Comparison of ENCODE assay signal across 28 cellular contexts in genomic region chr10:125442856-125443540, GRCh38.
"Had no signal": no experiment of that assay in that cellular context is flagged by ENCODE, and none has a peak within 500 bp of the region (broad histone marks: within the 10 kb centered on the region; RNA-seq: fewer than 3 reads in every experiment).

No MANE protein-coding gene starts in this region.

- ATAC-seq: esophagus mucosa; left cardiac atrium; left lung; naive thymus-derived CD4-positive, alpha-beta T cell; right lobe of liver had no signal

- H3K27me3 ChIP-seq: neural progenitor cell, ovary, right lobe of liver, tibial nerve, upper lobe of left lung had no signal

- H3K36me3 Mint-ChIP-seq: naive thymus-derived CD4-positive, alpha-beta T cell; neural progenitor cell had no signal

- H3K9ac ChIP-seq: neural progenitor cell had no signal

- H3K4me2 ChIP-seq: neural progenitor cell had no signal

- H3K27ac Mint-ChIP-seq: naive thymus-derived CD4-positive, alpha-beta T cell; nephron; neural progenitor cell had no signal

- DNase-seq: central memory CD4-positive, alpha-beta T cell; dorsolateral prefrontal cortex; effector CD4-positive, alpha-beta T cell; head of caudate nucleus; left cardiac atrium; left lung; mammary epithelial cell; mesendoderm; midbrain; naive thymus-derived CD4-positive, alpha-beta T cell; occipital lobe; ovary; psoas muscle; retina; right lobe of liver; small intestine; stimulated activated CD4-positive, alpha-beta T cell treated with anti-CD3 and anti-CD28 coated beads, Interleukin-12 subunit alpha, Interleukin-12 subunit beta, amount 100 ng/mL, for 4 hours; stimulated activated CD4-positive, alpha-beta T cell treated with anti-CD3 and anti-CD28 coated beads, Interleukin-1b, Interleukin-23, amount 100 ng/mL, for 48 hours; stimulated activated CD4-positive, alpha-beta T cell treated with anti-CD3 and anti-CD28 coated beads, Interleukin-4, amount 100 ng/mL, for 1 hour; stimulated activated CD8-positive, alpha-beta memory T cell treated with anti-CD3 and anti-CD28 coated beads, Interleukin-4, amount 100 ng/mL, for 48 hours; stimulated activated naive CD4-positive, alpha-beta T cell treated with Interleukin-2 at 50 U/mL for 16 hours; upper lobe of left lung had no signal

- H3K4me1 ChIP-seq: left lung, neural progenitor cell, psoas muscle, right lobe of liver, tibial nerve, upper lobe of left lung had no signal

- H3K36me3 ChIP-seq: left lung, neural progenitor cell, ovary, right lobe of liver, thoracic aorta, tibial nerve, upper lobe of left lung had no signal

- H3K4me1 Mint-ChIP-seq: naive thymus-derived CD4-positive, alpha-beta T cell; nephron had no signal

- H3K9me3 ChIP-seq: left lung, ovary, psoas muscle, right lobe of liver, thoracic aorta, tibial nerve, upper lobe of left lung had no signal

- H3K4me3 ChIP-seq: dorsolateral prefrontal cortex, left lung, neural progenitor cell, ovary, psoas muscle, right lobe of liver, thoracic aorta, tibial nerve, upper lobe of left lung had no signal

- H3K27ac ChIP-seq: dorsolateral prefrontal cortex, epithelial cell of prostate, left lung, neural progenitor cell, ovary, psoas muscle, right lobe of liver, thoracic aorta, tibial nerve, upper lobe of left lung had no signal

- H3K9me3 Mint-ChIP-seq: nephron, neural progenitor cell had no signal

- H3K4me3 Mint-ChIP-seq: naive thymus-derived CD4-positive, alpha-beta T cell; nephron; neural progenitor cell had no signal

- H2AFZ ChIP-seq: neural progenitor cell had no signal
